ENCODE assay signal across 8 cellular contexts in genomic region chr7:5429253-5429856, GRCh38. TPM values are rescaled to one million over a fixed set of nuclear protein-coding genes. Genes with fewer than 3 reads are reported as not detected.
A peak's percentile ranks its signal among the peaks of the same experiment; 100 is the strongest.
DNase-seq lines count a peak whose midpoint lies in the region; ATAC-seq and TF ChIP-seq lines count a peak whose summit lies in the region.

No MANE protein-coding gene starts in this region.

- H3K4me3 ChIP-seq in endocrine pancreas (ENCODE audit: control insufficient read depth, insufficient read depth, low read length) (no peak overlapping the region), uterus (peak overlapping the region; percentile 74 to 78)

- H3K27me3 ChIP-seq in endocrine pancreas (ENCODE audit: control insufficient read depth, insufficient read depth, low read length) (no peaks in the 10 kb centered on the region), uterus (no peaks in the 10 kb centered on the region)

- no peak for TF ChIP-seq POLR2A in uterus (IDR thresholded peaks at IDR 0.05)

- no peaks in the 10 kb centered on the region for H3K27me3 Mint-ChIP-seq in mesothelial cell of epicardium (ENCODE audit: low read depth)

- peaks cover 27% of the 10 kb centered on the region for H3K4me1 Mint-ChIP-seq in mesothelial cell of epicardium

- H3K36me3 Mint-ChIP-seq in mesothelial cell of epicardium, result peaks cover 17% of the 10 kb centered on the region

- DNase-seq in NCI-H1092 treated with DMSO at 0.1 percent for 48 hours (lab: John Stamatoyannopoulos, UW) (peak; percentile 63), NCI-H1092 (lab: John Stamatoyannopoulos, UW) (no peak), NCI-H526 (lab: John Stamatoyannopoulos, UW) (peak; percentile 51 to 81), mesothelial cell of epicardium (ENCODE audit: low spot score in 2 of 2, unreplicated experiment in 2 of 2) (peak in 1 of 2 experiments; percentile 77), uterus (peak in 1 of 2 donors; percentile 60)

- H3K4me3 Mint-ChIP-seq in mesothelial cell of epicardium, result peak overlapping the region; percentile 98

- peak overlapping the region; percentile 97 to 99 for H3K27ac ChIP-seq in uterus

- H3K9me3 ChIP-seq in endocrine pancreas (ENCODE audit: control insufficient read depth, low read length) (no peaks in the 10 kb centered on the region), uterus (no peaks in the 10 kb centered on the region)

- H3K9ac ChIP-seq in endocrine pancreas (ENCODE audit: control insufficient read depth, insufficient read depth, low read length), result peak overlapping the region; percentile 82

- no peaks in the 10 kb centered on the region for H3K36me3 ChIP-seq in endocrine pancreas (ENCODE audit: control insufficient read depth, insufficient read depth, low read length)
- no peaks in the 10 kb centered on the region for H3K36me3 ChIP-seq in uterus

- no peak for TF ChIP-seq CTCF in mesothelial cell of epicardium (IDR thresholded peaks at IDR 0.05; ENCODE audit: unreplicated experiment)
- no peak for TF ChIP-seq CTCF in uterus (IDR thresholded peaks at IDR 0.05)

- H3K4me1 ChIP-seq in endocrine pancreas (ENCODE audit: control insufficient read depth, insufficient read depth, low read length), result no peaks in the 10 kb centered on the region
- H3K4me1 ChIP-seq in uterus, result peaks cover 0 to 14% of the 10 kb centered on the region in 2 donors

- peaks cover 5% of the 10 kb centered on the region for H3K9me3 Mint-ChIP-seq in mesothelial cell of epicardium

- H3K27ac Mint-ChIP-seq in mesothelial cell of epicardium, result peak overlapping the region; percentile 100

- intact Hi-C loops in uterus (cut with DNase I; ENCODE audit: low total_unique reads), result no loop called here

- no peak for ATAC-seq in HG02973 (IDR thresholded peaks at IDR 0.05; ENCODE audit: unreplicated experiment)
- ATAC-seq in GM19395 (IDR thresholded peaks at IDR 0.05; ENCODE audit: unreplicated experiment), result no peak

RNA-seq across cellular contexts. Expression of gene TNRC18, which starts 5.7 kb away (rescaled TPM):
- total RNA-seq in mesothelial cell of epicardium (151 to 171 TPM (median 166 TPM) in 3 replicates), uterus (100 to 1,000 TPM in 1 of 4 donors, 10 to 100 TPM in 3; 28.2 to 179 (median 62.1) TPM)
